ENCODE assay signal across 20 cellular contexts in genomic region chr5:50766462-50766861, GRCh38.
"Had no signal": no experiment of that assay in that cellular context is flagged by ENCODE, and none has a peak within 500 bp of the region (broad histone marks: within the 10 kb centered on the region; RNA-seq: fewer than 3 reads in every experiment).

No MANE protein-coding gene starts in this region.

- H3K36me3 ChIP-seq: brain microvascular endothelial cell, esophagus muscularis mucosa, transverse colon, vagina had no signal

- H3K27ac Mint-ChIP-seq: activated CD4-positive, alpha-beta T cell treated with anti-CD3 and anti-CD28 coated beads, Interleukin-2, amount 10 ng/mL, durations not matched to agents 7 days and 5 days; activated T-helper 2 cell treated with anti-CD3 and anti-CD28 coated beads, Interferon-gamma antibody, Interleukin-2, Interleukin-4, amounts not matched to agents 10 μg/mL and 5 μg/mL and 100 μg/mL, durations not matched to agents 14 hours and 24 hours and 36 hours had no signal

- H3K27me3 Mint-ChIP-seq: activated CD4-positive, alpha-beta T cell treated with anti-CD3 and anti-CD28 coated beads, Interleukin-2, amount 10 ng/mL, durations not matched to agents 7 days and 5 days; naive B cell; T-cell had no signal

- H3K9me3 Mint-ChIP-seq: activated CD4-positive, alpha-beta T cell treated with anti-CD3 and anti-CD28 coated beads, Interleukin-2, amount 10 ng/mL, durations not matched to agents 7 days and 5 days; activated T-helper 2 cell treated with anti-CD3 and anti-CD28 coated beads, Interferon-gamma antibody, Interleukin-2, Interleukin-4, amounts not matched to agents 10 μg/mL and 5 μg/mL and 100 μg/mL, durations not matched to agents 14 hours and 24 hours and 36 hours; naive B cell; T-cell; WTC11 had no signal

- DNase-seq: activated CD4-positive, alpha-beta T cell treated with anti-CD3 and anti-CD28 coated beads, Interleukin-2, amount 10 ng/mL, durations not matched to agents 7 days and 5 days; activated naive CD4-positive, alpha-beta T cell treated with Interleukin-2 at 50 U/mL for 16 hours; aorta; brain microvascular endothelial cell; mesenchymal stem cell; mucosa of descending colon; naive B cell; spleen; stimulated activated naive CD4-positive, alpha-beta T cell treated with Interleukin-2 at 50 U/mL for 16 hours; T-cell; transverse colon had no signal

- FAIRE-seq: endothelial cell of umbilical vein had no signal

- ATAC-seq: mucosa of descending colon, sciatic nerve, T-cell, WTC11 had no signal

- H3K4me1 ChIP-seq: esophagus muscularis mucosa, transverse colon, vagina had no signal

- H3K4me3 ChIP-seq: coronary artery, esophagus muscularis mucosa, mucosa of descending colon, SK-N-MC, spleen, transverse colon, vagina had no signal

- H3K9me3 ChIP-seq: esophagus muscularis mucosa, mucosa of descending colon, spleen, transverse colon, vagina had no signal

- H3K27ac ChIP-seq: brain microvascular endothelial cell, coronary artery, esophagus muscularis mucosa, parathyroid adenoma, SK-N-MC, spleen, transverse colon, vagina had no signal

- H3K27me3 ChIP-seq: brain microvascular endothelial cell, esophagus muscularis mucosa, spleen, transverse colon, vagina had no signal

- H3K4me3 Mint-ChIP-seq: activated CD4-positive, alpha-beta T cell treated with anti-CD3 and anti-CD28 coated beads, Interleukin-2, amount 10 ng/mL, durations not matched to agents 7 days and 5 days; naive B cell; T-cell; WTC11 had no signal
